13 cellular contexts compared by ENCODE assay signal in the genomic region with DNA sequence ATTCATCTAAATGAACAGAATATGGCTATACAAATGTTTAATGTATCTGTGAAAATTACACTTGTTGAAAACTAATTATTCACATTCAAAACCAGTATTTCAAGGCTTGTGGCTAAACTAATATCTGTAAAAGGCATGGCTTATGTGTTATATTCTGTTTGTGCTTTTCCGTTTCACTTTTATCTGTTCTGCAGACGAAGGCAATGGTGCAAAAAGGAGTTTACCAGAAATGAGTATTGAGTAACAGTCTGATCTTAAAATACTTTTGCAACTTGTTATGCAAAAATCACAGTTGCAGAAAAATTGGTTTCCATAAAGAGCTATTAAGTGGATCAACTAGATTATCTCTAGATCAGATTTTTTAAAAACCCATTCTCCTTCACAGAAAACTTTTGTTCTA. TPM values are rescaled to one million over a fixed set of nuclear protein-coding genes. Genes with fewer than 3 reads are reported as not detected.
DNase-seq lines count a peak whose midpoint lies in the region; ATAC-seq and TF ChIP-seq lines count a peak whose summit lies in the region.
"Had no signal": no experiment of that assay in that cellular context is flagged by ENCODE, and none has a peak within 500 bp of the region (broad histone marks: within the 10 kb centered on the region; RNA-seq: fewer than 3 reads in every experiment).

No MANE protein-coding gene starts in this region.

- DNase-seq in adipocyte (ENCODE audit: low read depth) (no peak), GM19240 (ENCODE audit: insufficient read length, low spot score) (no peak), SHP77 (lab: John Stamatoyannopoulos, UW) (no peak), tibial nerve (ENCODE audit: low spot score in 2 of 2) (no peak), neural progenitor cell (ENCODE audit: low spot score) (no peak)
- DNase-seq: activated CD4-positive, alpha-beta memory T cell treated with anti-CD3 and anti-CD28 coated beads for 36 hours; NCI-H1092; T-helper 1 cell; uterus had no signal

- TF ChIP-seq POLR2A in tibial nerve (IDR thresholded peaks at IDR 0.05) = no peak

- H3K4me3 Mint-ChIP-seq in neural progenitor cell = no peak overlapping the region
- H3K4me3 Mint-ChIP-seq: activated CD4-positive, alpha-beta memory T cell treated with anti-CD3 and anti-CD28 coated beads for 36 hours; activated naive CD4-positive, alpha-beta T cell treated with anti-CD3 and anti-CD28 coated beads, Interleukin-2, amount 50 U/mL, for 24 hours had no signal

- H4K20me1 ChIP-seq in neural progenitor cell (ENCODE audit: low read depth) = no peaks in the 10 kb centered on the region

- no peak overlapping the region for H3K9ac ChIP-seq in adipocyte (ENCODE audit: low read length)
- H3K9ac ChIP-seq in neural progenitor cell = no peak overlapping the region

- no peaks in the 10 kb centered on the region for H3K36me3 Mint-ChIP-seq in neural progenitor cell
- H3K36me3 Mint-ChIP-seq: activated CD4-positive, alpha-beta memory T cell treated with anti-CD3 and anti-CD28 coated beads for 36 hours; activated naive CD4-positive, alpha-beta T cell treated with anti-CD3 and anti-CD28 coated beads, Interleukin-2, amount 50 U/mL, for 24 hours had no signal

- no peak for TF ChIP-seq EP300 in tibial nerve (IDR thresholded peaks at IDR 0.05)

- H3K9me3 Mint-ChIP-seq in neural progenitor cell = no peaks in the 10 kb centered on the region
- H3K9me3 Mint-ChIP-seq: activated CD4-positive, alpha-beta memory T cell treated with anti-CD3 and anti-CD28 coated beads for 36 hours; activated naive CD4-positive, alpha-beta T cell treated with anti-CD3 and anti-CD28 coated beads, Interleukin-2, amount 50 U/mL, for 24 hours had no signal

- ATAC-seq in GM18517 (IDR thresholded peaks at IDR 0.05; ENCODE audit: unreplicated experiment) (peak; percentile 90), GM21423 (IDR thresholded peaks at IDR 0.05; ENCODE audit: unreplicated experiment) (peak; percentile 63), HG03060 (IDR thresholded peaks at IDR 0.05; ENCODE audit: low read depth, unreplicated experiment) (peak; percentile 72)

- peak overlapping the region; percentile 45 for H3K4me3 ChIP-seq in adipocyte (ENCODE audit: low read length)
- no peak overlapping the region for H3K4me3 ChIP-seq in tibial nerve
- no peak overlapping the region for H3K4me3 ChIP-seq in neural progenitor cell
- H3K4me3 ChIP-seq: uterus had no signal

- TF ChIP-seq CTCF in tibial nerve (IDR thresholded peaks at IDR 0.05) (no peak), neural progenitor cell (IDR thresholded peaks at IDR 0.05) (no peak)

- no peak overlapping the region for H3K4me2 ChIP-seq in neural progenitor cell

- H3K79me2 ChIP-seq in neural progenitor cell (ENCODE audit: low read depth) = no peaks in the 10 kb centered on the region

- 88 to 89% methylated on average over 2 of the region's 2 CpGs for WGBS in tibial nerve, 2 donors

- H3K36me3 ChIP-seq in adipocyte (ENCODE audit: control insufficient read depth, insufficient read depth, low read length, severe bottlenecking) (no peaks in the 10 kb centered on the region), tibial nerve (no peaks in the 10 kb centered on the region), neural progenitor cell (no peaks in the 10 kb centered on the region)
- H3K36me3 ChIP-seq: uterus had no signal

- no peaks in the 10 kb centered on the region for H3K4me1 Mint-ChIP-seq in neural progenitor cell
- H3K4me1 Mint-ChIP-seq: activated naive CD4-positive, alpha-beta T cell treated with anti-CD3 and anti-CD28 coated beads, Interleukin-2, amount 50 U/mL, for 24 hours had no signal

- peaks cover 12% of the 10 kb centered on the region for H3K4me1 ChIP-seq in adipocyte (ENCODE audit: control insufficient read depth, insufficient read depth, low read length)
- H3K4me1 ChIP-seq in tibial nerve = no peaks in the 10 kb centered on the region
- H3K4me1 ChIP-seq in neural progenitor cell = no peaks in the 10 kb centered on the region
- H3K4me1 ChIP-seq: uterus had no signal

- H3K27me3 Mint-ChIP-seq in neural progenitor cell (ENCODE audit: insufficient read depth, low read depth) = no peaks in the 10 kb centered on the region
- H3K27me3 Mint-ChIP-seq: activated naive CD4-positive, alpha-beta T cell treated with anti-CD3 and anti-CD28 coated beads, Interleukin-2, amount 50 U/mL, for 24 hours had no signal

- H3K27ac Mint-ChIP-seq in neural progenitor cell = no peak overlapping the region
- H3K27ac Mint-ChIP-seq: activated CD4-positive, alpha-beta memory T cell treated with anti-CD3 and anti-CD28 coated beads for 36 hours; activated naive CD4-positive, alpha-beta T cell treated with anti-CD3 and anti-CD28 coated beads, Interleukin-2, amount 50 U/mL, for 24 hours had no signal

- H3K27ac ChIP-seq in tibial nerve = no peak overlapping the region
- no peak overlapping the region for H3K27ac ChIP-seq in neural progenitor cell
- H3K27ac ChIP-seq: uterus had no signal

- no peak overlapping the region for H2AFZ ChIP-seq in neural progenitor cell (replicated peaks)

- no peaks in the 10 kb centered on the region for H3F3A ChIP-seq in neural progenitor cell (ENCODE audit: low read depth)

- H3K9me3 ChIP-seq in adipocyte (ENCODE audit: control insufficient read depth, low read length) (no peaks in the 10 kb centered on the region), tibial nerve (no peaks in the 10 kb centered on the region), neural progenitor cell (ENCODE audit: low read depth) (no peaks in the 10 kb centered on the region)
- H3K9me3 ChIP-seq: uterus had no signal

- H3K27me3 ChIP-seq in adipocyte (replicated peaks; ENCODE audit: control insufficient read depth, insufficient read depth, low read length) (no peaks in the 10 kb centered on the region), tibial nerve (no peaks in the 10 kb centered on the region), neural progenitor cell (peaks cover under 1% of the 10 kb centered on the region)
- H3K27me3 ChIP-seq: uterus had no signal

RNA-seq across cellular contexts. Expression of a gene that starts 9.5 kb away (rescaled TPM):
- total RNA-seq in tibial nerve (10 to 100 TPM in 3 of 4 donors, 1 to 10 TPM in 1; 5.3 to 24.3 (median 12.5) TPM), neural progenitor cell (ENCODE audit: low replicate concordance) (0.06 TPM in 1 of 2 replicates, not detected in the other)

RNA-seq across cellular contexts. Expression of a gene that starts 45.5 kb away (rescaled TPM):
- 100 to 1,000 TPM in 3 of 4 donors, 10 to 100 TPM in 1; 99.8 to 155 (median 118) TPM for total RNA-seq in tibial nerve
- 99.0 and 133 TPM in 2 replicates for total RNA-seq in neural progenitor cell (ENCODE audit: low replicate concordance)
